ENCODE assay signal across 1 cellular context in the genomic region with DNA sequence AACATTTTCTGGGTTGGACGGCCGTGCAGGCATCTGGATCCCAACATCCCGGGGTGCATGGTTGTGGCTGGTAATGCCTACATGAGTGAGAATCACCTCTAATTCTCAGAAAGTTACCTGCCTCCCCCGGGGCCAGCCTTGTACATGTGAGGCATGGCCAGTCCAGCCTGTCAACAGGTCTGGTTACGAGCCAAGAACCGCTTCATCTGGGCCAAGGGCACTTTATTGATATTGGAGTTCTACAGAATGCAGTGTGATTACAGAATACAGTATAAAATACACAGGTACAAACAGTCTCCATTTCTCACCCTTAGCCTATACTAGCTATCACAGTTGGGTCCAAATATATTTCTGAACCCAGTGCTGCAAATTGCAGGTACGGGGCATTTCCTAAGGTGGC.
TF ChIP-seq lines count a peak whose summit lies in the region.

No MANE protein-coding gene starts in this region.

TF ChIP-seq in HepG2, 621 proteins besides CTCF, POLR2A, EP300 and RAD21 (continued from another document):
- TF ChIP-seq, protein P1, sequence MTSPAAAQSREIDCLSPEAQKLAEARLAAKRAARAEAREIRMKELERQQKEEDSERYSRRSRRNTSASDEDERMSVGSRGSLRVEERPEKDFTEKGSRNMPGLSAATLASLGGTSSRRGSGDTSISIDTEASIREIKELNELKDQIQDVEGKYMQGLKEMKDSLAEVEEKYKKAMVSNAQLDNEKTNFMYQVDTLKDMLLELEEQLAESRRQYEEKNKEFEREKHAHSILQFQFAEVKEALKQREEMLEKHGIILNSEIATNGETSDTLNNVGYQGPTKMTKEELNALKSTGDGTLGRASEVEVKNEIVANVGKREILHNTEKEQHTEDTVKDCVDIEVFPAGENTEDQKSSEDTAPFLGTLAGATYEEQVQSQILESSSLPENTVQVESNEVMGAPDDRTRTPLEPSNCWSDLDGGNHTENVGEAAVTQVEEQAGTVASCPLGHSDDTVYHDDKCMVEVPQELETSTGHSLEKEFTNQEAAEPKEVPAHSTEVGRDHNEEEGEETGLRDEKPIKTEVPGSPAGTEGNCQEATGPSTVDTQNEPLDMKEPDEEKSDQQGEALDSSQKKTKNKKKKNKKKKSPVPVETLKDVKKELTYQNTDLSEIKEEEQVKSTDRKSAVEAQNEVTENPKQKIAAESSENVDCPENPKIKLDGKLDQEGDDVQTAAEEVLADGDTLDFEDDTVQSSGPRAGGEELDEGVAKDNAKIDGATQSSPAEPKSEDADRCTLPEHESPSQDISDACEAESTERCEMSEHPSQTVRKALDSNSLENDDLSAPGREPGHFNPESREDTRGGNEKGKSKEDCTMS (CRISPR knock-in tag; conservative IDR thresholded peaks at IDR 0.05), result no peak
- TF ChIP-seq ZNF629 (CRISPR knock-in tag; conservative IDR thresholded peaks at IDR 0.05) (no peak), ZNF143 (CRISPR knock-in tag; IDR thresholded peaks at IDR 0.05) (no peak), ZFP36L1 (CRISPR knock-in tag; IDR thresholded peaks at IDR 0.05) (no peak), MTA1 (CRISPR knock-in tag; IDR thresholded peaks at IDR 0.05; ENCODE audit: borderline replicate concordance) (no peak), ISX (CRISPR knock-in tag; conservative IDR thresholded peaks at IDR 0.05) (no peak), TP53 (CRISPR knock-in tag; conservative IDR thresholded peaks at IDR 0.05) (no peak), ZEB1 (IDR thresholded peaks at IDR 0.05; ENCODE audit: insufficient replicate concordance, low read depth) (no peak), GABPB1 (CRISPR knock-in tag; IDR thresholded peaks at IDR 0.05) (no peak)
- TF ChIP-seq, protein P2, sequence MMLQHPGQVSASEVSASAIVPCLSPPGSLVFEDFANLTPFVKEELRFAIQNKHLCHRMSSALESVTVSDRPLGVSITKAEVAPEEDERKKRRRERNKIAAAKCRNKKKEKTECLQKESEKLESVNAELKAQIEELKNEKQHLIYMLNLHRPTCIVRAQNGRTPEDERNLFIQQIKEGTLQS (CRISPR knock-in tag; IDR thresholded peaks at IDR 0.05), result no peak
- TF ChIP-seq, protein P3, sequence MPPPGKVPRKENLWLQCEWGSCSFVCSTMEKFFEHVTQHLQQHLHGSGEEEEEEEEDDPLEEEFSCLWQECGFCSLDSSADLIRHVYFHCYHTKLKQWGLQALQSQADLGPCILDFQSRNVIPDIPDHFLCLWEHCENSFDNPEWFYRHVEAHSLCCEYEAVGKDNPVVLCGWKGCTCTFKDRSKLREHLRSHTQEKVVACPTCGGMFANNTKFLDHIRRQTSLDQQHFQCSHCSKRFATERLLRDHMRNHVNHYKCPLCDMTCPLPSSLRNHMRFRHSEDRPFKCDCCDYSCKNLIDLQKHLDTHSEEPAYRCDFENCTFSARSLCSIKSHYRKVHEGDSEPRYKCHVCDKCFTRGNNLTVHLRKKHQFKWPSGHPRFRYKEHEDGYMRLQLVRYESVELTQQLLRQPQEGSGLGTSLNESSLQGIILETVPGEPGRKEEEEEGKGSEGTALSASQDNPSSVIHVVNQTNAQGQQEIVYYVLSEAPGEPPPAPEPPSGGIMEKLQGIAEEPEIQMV (CRISPR knock-in tag; IDR thresholded peaks at IDR 0.05; ENCODE audit: low read depth), result no peak
